13 cellular contexts compared by ENCODE assay signal in the genomic region with DNA sequence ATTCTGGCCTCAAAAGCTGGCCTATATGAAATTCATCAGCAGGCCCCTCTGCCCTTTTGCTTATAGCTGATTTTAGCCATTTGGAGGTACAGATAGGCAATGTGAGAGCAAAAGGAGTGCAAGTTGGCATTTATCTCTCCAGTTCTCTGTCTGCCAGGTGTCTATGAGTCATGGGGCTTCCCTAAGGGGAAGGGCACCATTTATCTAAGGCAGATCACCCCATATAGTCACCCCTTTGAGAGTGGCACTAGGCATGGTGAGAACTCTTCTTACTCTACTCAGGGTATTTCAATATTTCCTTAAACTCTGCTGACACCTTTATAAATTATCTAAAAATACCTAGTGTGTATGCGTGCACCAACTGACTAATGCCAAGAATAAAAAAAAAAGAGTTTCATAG.
A peak's percentile ranks its signal among the peaks of the same experiment; 100 is the strongest.
DNase-seq lines count a peak whose midpoint lies in the region; TF ChIP-seq lines count a peak whose summit lies in the region.
"Had no signal": no experiment of that assay in that cellular context is flagged by ENCODE, and none has a peak within 500 bp of the region (broad histone marks: within the 10 kb centered on the region; RNA-seq: fewer than 3 reads in every experiment).

No MANE protein-coding gene starts in this region.

- H3K9ac ChIP-seq in mammary epithelial cell (ENCODE audit: insufficient read depth, low read length) (no peak overlapping the region), MM.1S (ENCODE audit: low read length) (no peak overlapping the region)
- H3K9ac ChIP-seq: BLaER1 treated with 17β-estradiol and CSF1 and Interleukin-3, amounts not matched to agents 10 nM and 100 nM had no signal

- H3K4me3 ChIP-seq in mammary epithelial cell (replicated peaks in 1 of 3; ENCODE audit: insufficient read depth in 1 of 3, low read depth in 2 of 3, low read length in 3 of 3) (no peak overlapping the region), MM.1S (ENCODE audit: low read length) (no peak overlapping the region), ectodermal cell (ENCODE audit: insufficient read depth, low read depth, low read length) (no peak overlapping the region)
- H3K4me3 ChIP-seq: BLaER1 treated with 17β-estradiol and CSF1 and Interleukin-3, amounts not matched to agents 10 nM and 100 nM; HAP-1 had no signal

- BruUV-seq in MCF 10A (replicated peaks; lab: Mats Ljungman, UMichigan) (no TSS peak), mammary epithelial cell (replicated peaks; lab: Mats Ljungman, UMichigan) (no TSS peak)

- H3K4me1 ChIP-seq in mammary epithelial cell (ENCODE audit: insufficient read depth, low read length) (no peaks in the 10 kb centered on the region), MM.1S (ENCODE audit: low read length) (no peaks in the 10 kb centered on the region), ectodermal cell (ENCODE audit: control insufficient read depth, insufficient read depth, low read length) (no peaks in the 10 kb centered on the region)
- H3K4me1 ChIP-seq: BLaER1 treated with 17β-estradiol and CSF1 and Interleukin-3, amounts not matched to agents 10 nM and 100 nM; HAP-1 had no signal

- H3K27ac ChIP-seq in mammary epithelial cell (ENCODE audit: insufficient read depth, low read depth, low read length), result no peak overlapping the region
- no peak overlapping the region for H3K27ac ChIP-seq in MM.1S (ENCODE audit: low read length)
- H3K27ac ChIP-seq in ectodermal cell (ENCODE audit: insufficient read depth, low read depth, low read length, poor library complexity, severe bottlenecking), result peak overlapping the region; percentile 12
- H3K27ac ChIP-seq: 22Rv1; BLaER1 treated with 17β-estradiol and CSF1 and Interleukin-3, amounts not matched to agents 10 nM and 100 nM had no signal

- no peaks in the 10 kb centered on the region for H3K27me3 Mint-ChIP-seq in MCF 10A (ENCODE audit: insufficient read depth, unreplicated experiment)
- H3K27me3 Mint-ChIP-seq: CD4-positive, CD25-positive, alpha-beta regulatory T cell had no signal

- no peaks in the 10 kb centered on the region for H3K9me3 Mint-ChIP-seq in MCF 10A (ENCODE audit: unreplicated experiment)

- 94% methylated on average over 1 of the region's 1 CpG for WGBS in mammary epithelial cell (ENCODE audit: low coverage, missing lambda C conversion rate)
- 91% methylated on average over 1 of the region's 1 CpG; no CpG with 5 or more reads in 1 of the 2 experiments for WGBS in ectodermal cell, 2 experiments

- dilution Hi-C loops in mammary epithelial cell (cut with HindIII; ENCODE audit: low sequenced_read_pairs), result no loop called here

- TF ChIP-seq CTCF in MCF 10A (IDR thresholded peaks at IDR 0.05; ENCODE audit: unreplicated experiment) (no peak), mammary epithelial cell (conservative IDR thresholded peaks at IDR 0.05 in 1 of 2, IDR thresholded peaks at IDR 0.05 in 1 of 2; ENCODE audit: extremely low read depth in 1 of 2, insufficient read depth in 1 of 2, low read depth in 1 of 2, low read length in 2 of 2) (no peak), MM.1S (IDR thresholded peaks at IDR 0.05; ENCODE audit: low read length) (no peak)

- H4K20me1 ChIP-seq in mammary epithelial cell (ENCODE audit: insufficient read depth, low read length) (no peaks in the 10 kb centered on the region), MM.1S (ENCODE audit: insufficient read depth, low read length) (no peaks in the 10 kb centered on the region)
- H4K20me1 ChIP-seq: BLaER1 treated with 17β-estradiol and CSF1 and Interleukin-3, amounts not matched to agents 10 nM and 100 nM had no signal

- POLR2A ChIA-PET in MCF 10A (lab: Yijun Ruan, JAX), result no interaction called here

- H3K4me1 Mint-ChIP-seq in MCF 10A (ENCODE audit: insufficient read depth, unreplicated experiment), result no peaks in the 10 kb centered on the region
- H3K4me1 Mint-ChIP-seq: CD4-positive, CD25-positive, alpha-beta regulatory T cell had no signal

- H3K36me3 ChIP-seq in mammary epithelial cell (ENCODE audit: insufficient read depth, low read length) (no peaks in the 10 kb centered on the region), MM.1S (replicated peaks; ENCODE audit: insufficient read depth, low read length) (no peaks in the 10 kb centered on the region), ectodermal cell (ENCODE audit: control insufficient read depth, insufficient read depth, low read length) (no peaks in the 10 kb centered on the region)
- H3K36me3 ChIP-seq: BLaER1 treated with 17β-estradiol and CSF1 and Interleukin-3, amounts not matched to agents 10 nM and 100 nM; HAP-1 had no signal

- DNase-seq in MCF 10A (ENCODE audit: unreplicated experiment) (peak; percentile 38), mammary epithelial cell (no peak), MM.1S (peak; percentile 12), renal cortical epithelial cell (ENCODE audit: low read depth) (peak; percentile 18), erythroblast (lab: John Stamatoyannopoulos, UW) (no peak), SK-N-DZ (ENCODE audit: low spot score) (no peak)
- DNase-seq in activated CD4-positive, alpha-beta T cell treated with anti-CD3 and anti-CD28 coated beads, Interleukin-2, amount 50 U/mL, for 4 hours, result no peak
- DNase-seq: CD4-positive, CD25-positive, alpha-beta regulatory T cell; DMS53 had no signal

- H3K4me2 ChIP-seq in mammary epithelial cell (ENCODE audit: insufficient read depth, low read depth, low read length) (no peak overlapping the region), MM.1S (ENCODE audit: low read depth, low read length) (no peak overlapping the region)
- H3K4me2 ChIP-seq: BLaER1 treated with 17β-estradiol and CSF1 and Interleukin-3, amounts not matched to agents 10 nM and 100 nM had no signal

- in situ Hi-C loops in mammary epithelial cell (cut with MboI; ENCODE audit: low sequenced_read_pairs in 2 of 2), result no loop called here

- intact Hi-C loops in MCF 10A (cut with micrococcal nuclease), result no loop called here
- intact Hi-C loops in mammary epithelial cell (cut with micrococcal nuclease), result no loop called here

- H2AFZ ChIP-seq in mammary epithelial cell (ENCODE audit: low read depth, low read length) (no peak overlapping the region), MM.1S (ENCODE audit: low read length) (no peak overlapping the region)

- H3K36me3 Mint-ChIP-seq in MCF 10A (ENCODE audit: insufficient read depth, unreplicated experiment), result no peaks in the 10 kb centered on the region
- H3K36me3 Mint-ChIP-seq: CD4-positive, CD25-positive, alpha-beta regulatory T cell had no signal

- no peak for TF ChIP-seq POLR2A in erythroblast (IDR thresholded peaks at IDR 0.05; ENCODE audit: low read length)

- H3K9me2 ChIP-seq in MM.1S (replicated peaks; ENCODE audit: insufficient read depth, low read length), result no peaks in the 10 kb centered on the region

- H3K79me2 ChIP-seq in mammary epithelial cell (ENCODE audit: insufficient read depth, low read length) (no peaks in the 10 kb centered on the region), MM.1S (ENCODE audit: low read length) (no peaks in the 10 kb centered on the region)

- no peak overlapping the region for H3K4me3 Mint-ChIP-seq in MCF 10A (ENCODE audit: unreplicated experiment)
- H3K4me3 Mint-ChIP-seq: CD4-positive, CD25-positive, alpha-beta regulatory T cell had no signal

- no peaks in the 10 kb centered on the region for H3F3A ChIP-seq in MM.1S (ENCODE audit: insufficient read depth, low read length)

- H3K9me3 ChIP-seq in mammary epithelial cell (replicated peaks; ENCODE audit: insufficient read depth, low read length), result peaks cover 13% of the 10 kb centered on the region
- no peaks in the 10 kb centered on the region for H3K9me3 ChIP-seq in MM.1S (replicated peaks; ENCODE audit: insufficient read depth, low read length)
- H3K9me3 ChIP-seq in ectodermal cell (ENCODE audit: control insufficient read depth, low read length), result no peaks in the 10 kb centered on the region
- H3K9me3 ChIP-seq: HAP-1 had no signal

- CTCF ChIA-PET in MCF 10A (lab: Yijun Ruan, JAX), result interaction anchor here (0.7 to 1.3 kb wide), 3 partner anchors 14 to 477 kb away, joined by 3 to 5 read pairs (median 3); no protein-coding TSS in a partner anchor
- CTCF ChIA-PET in mammary epithelial cell (lab: Charles Lee; ENCODE audit: low non-redundant PET), result no interaction called here

- H3K27ac Mint-ChIP-seq in MCF 10A (ENCODE audit: low read depth, unreplicated experiment), result no peak overlapping the region
- H3K27ac Mint-ChIP-seq: CD4-positive, CD25-positive, alpha-beta regulatory T cell had no signal

- H3K27me3 ChIP-seq in mammary epithelial cell (ENCODE audit: insufficient read depth, low read length) (no peaks in the 10 kb centered on the region), MM.1S (replicated peaks; ENCODE audit: insufficient read depth, low read length) (no peaks in the 10 kb centered on the region), ectodermal cell (ENCODE audit: control insufficient read depth, insufficient read depth, low read length, poor library complexity, severe bottlenecking) (no peaks in the 10 kb centered on the region)
- H3K27me3 ChIP-seq: BLaER1 treated with 17β-estradiol and CSF1 and Interleukin-3, amounts not matched to agents 10 nM and 100 nM had no signal

Comparison
In these comparisons a context has a peak if more than half of its experiments do, and no peak if none do; other contexts are left out.
1. DNase-seq: peak in MCF 10A (single experiment), MM.1S (single experiment) and renal cortical epithelial cell (single experiment); none in mammary epithelial cell (single experiment), erythroblast (0 of 2), activated CD4-positive, alpha-beta T cell treated with anti-CD3 and anti-CD28 coated beads, Interleukin-2, amount 50 U/mL, for 4 hours (0 of 2) and SK-N-DZ (single experiment).